9 cellular contexts compared by ENCODE assay signal in the genomic region with DNA sequence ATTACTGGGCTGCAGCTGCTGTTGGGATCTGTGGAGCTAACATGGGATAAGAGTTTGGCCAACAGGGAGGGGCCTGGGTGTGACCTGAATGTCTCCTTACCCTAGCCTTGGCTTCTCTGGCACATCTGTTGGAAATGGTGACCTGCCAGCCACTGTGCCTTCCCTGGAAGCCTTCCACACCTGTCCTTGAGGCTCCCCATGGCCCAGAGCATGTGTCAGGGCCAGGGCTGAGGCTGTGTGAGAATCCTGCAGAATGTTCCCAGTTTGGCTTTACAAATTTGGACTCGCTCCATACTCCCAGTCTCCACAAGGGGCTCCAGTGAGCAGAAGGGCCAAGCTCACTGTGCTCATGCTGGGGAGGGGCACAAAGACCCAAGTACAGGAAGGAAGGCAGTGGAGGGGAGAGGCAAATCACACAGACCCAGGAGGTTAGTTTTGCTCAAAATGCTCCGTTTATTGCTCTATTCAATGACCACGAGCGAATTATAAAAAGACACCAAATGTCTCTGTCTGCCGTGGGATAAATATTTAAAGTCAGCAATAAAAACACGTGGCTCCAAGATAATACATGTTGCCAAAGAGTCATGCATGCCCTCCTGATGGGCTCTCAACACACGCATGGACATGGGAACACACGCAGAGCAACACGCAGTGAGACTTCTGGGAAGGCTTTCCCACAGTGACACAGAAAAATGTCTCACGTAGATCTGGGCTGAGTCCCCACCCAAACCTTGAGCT. TPM values are rescaled to one million over a fixed set of nuclear protein-coding genes. Genes with fewer than 3 reads are reported as not detected.
DNase-seq lines count a peak whose midpoint lies in the region; ATAC-seq, FAIRE-seq and TF ChIP-seq lines count a peak whose summit lies in the region.
"Had no signal": no experiment of that assay in that cellular context is flagged by ENCODE, and none has a peak within 500 bp of the region (broad histone marks: within the 10 kb centered on the region; RNA-seq: fewer than 3 reads in every experiment).

No MANE protein-coding gene starts in this region.

- H3K9me3 Mint-ChIP-seq in CD4-positive, alpha-beta memory T cell, result no peaks in the 10 kb centered on the region
- H3K9me3 Mint-ChIP-seq in activated T-helper 17 cell treated with anti-CD3 and anti-CD28 coated beads, Interleukin-2, amount 50 U/mL, for 72 hours, result no peaks in the 10 kb centered on the region

- no peaks in the 10 kb centered on the region for H3K36me3 ChIP-seq in CD4-positive, alpha-beta memory T cell (ENCODE audit: insufficient read depth, low read length)
- H3K36me3 ChIP-seq in gastroesophageal sphincter, result no peaks in the 10 kb centered on the region
- H3K36me3 ChIP-seq: neutrophil had no signal

- DNase-seq in CD4-positive, alpha-beta memory T cell, result peak; percentile 35 to 50 (median 45)
- DNase-seq in GM19239 (ENCODE audit: insufficient read length, low spot score), result peak; percentile 59
- DNase-seq in NCI-H526 treated with DMSO at 0.1 percent for 48 hours (lab: John Stamatoyannopoulos, UW), result peak; percentile 17
- DNase-seq in retinal pigment epithelial cell (ENCODE audit: low read depth), result no peak
- DNase-seq in occipital lobe (lab: John Stamatoyannopoulos, UW), result no peak
- no peak for DNase-seq in NCI-H2029 treated with DMSO at 0.1 percent for 48 hours (lab: John Stamatoyannopoulos, UW)

- H3K27me3 ChIP-seq in CD4-positive, alpha-beta memory T cell (ENCODE audit: insufficient read depth, low read length), result no peaks in the 10 kb centered on the region
- H3K27me3 ChIP-seq in gastroesophageal sphincter, result no peaks in the 10 kb centered on the region

- peaks cover 4 to 15% (median 11%) of the 10 kb centered on the region in 4 donors for H3K4me1 Mint-ChIP-seq in CD4-positive, alpha-beta memory T cell
- peaks cover 9% of the 10 kb centered on the region for H3K4me1 Mint-ChIP-seq in activated T-helper 17 cell treated with anti-CD3 and anti-CD28 coated beads, Interleukin-2, amount 50 U/mL, for 72 hours

- peak overlapping the region in 1 of 7 donors; percentile 35 for H3K27ac Mint-ChIP-seq in CD4-positive, alpha-beta memory T cell
- peak overlapping the region; percentile 34 for H3K27ac Mint-ChIP-seq in activated T-helper 17 cell treated with anti-CD3 and anti-CD28 coated beads, Interleukin-2, amount 50 U/mL, for 72 hours

- no peak overlapping the region for H3K4me3 Mint-ChIP-seq in CD4-positive, alpha-beta memory T cell
- H3K4me3 Mint-ChIP-seq in activated T-helper 17 cell treated with anti-CD3 and anti-CD28 coated beads, Interleukin-2, amount 50 U/mL, for 72 hours, result no peak overlapping the region

- H3K36me3 Mint-ChIP-seq in CD4-positive, alpha-beta memory T cell, result no peaks in the 10 kb centered on the region
- no peaks in the 10 kb centered on the region for H3K36me3 Mint-ChIP-seq in activated T-helper 17 cell treated with anti-CD3 and anti-CD28 coated beads, Interleukin-2, amount 50 U/mL, for 72 hours (ENCODE audit: low read depth)

- no peaks in the 10 kb centered on the region for H3K27me3 Mint-ChIP-seq in CD4-positive, alpha-beta memory T cell
- no peaks in the 10 kb centered on the region for H3K27me3 Mint-ChIP-seq in activated T-helper 17 cell treated with anti-CD3 and anti-CD28 coated beads, Interleukin-2, amount 50 U/mL, for 72 hours

- intact Hi-C loops in CD4-positive, alpha-beta memory T cell (cut with micrococcal nuclease), result no loop called here

- POLR2A ChIA-PET in CD4-positive, alpha-beta memory T cell (lab: Charles Lee; ENCODE audit: partially characterized antibody), result interaction anchor here (1.1 to 1.3 kb wide), 3 partner anchors 56 to 201 kb away, joined by 3 to 4 read pairs (median 3); a partner anchor contains a TSS

- H3K9me3 ChIP-seq in CD4-positive, alpha-beta memory T cell (ENCODE audit: control insufficient read depth in 1 of 2, low read length in 2 of 2), result no peaks in the 10 kb centered on the region
- no peaks in the 10 kb centered on the region for H3K9me3 ChIP-seq in gastroesophageal sphincter
- H3K9me3 ChIP-seq: neutrophil had no signal

- no peak for TF ChIP-seq EP300 in gastroesophageal sphincter (IDR thresholded peaks at IDR 0.05)

- WGBS in gastroesophageal sphincter (ENCODE audit: low coverage in 1 of 2), 2 donors, result 47 to 58% methylated on average over 7 to 9 of the region's 10 CpGs

- TF ChIP-seq POLR2A in gastroesophageal sphincter (IDR thresholded peaks at IDR 0.05), result no peak

- FAIRE-seq in GM19239 (lab: Jason Lieb, UNC), result peak; percentile 59

- TF ChIP-seq CTCF in gastroesophageal sphincter (IDR thresholded peaks at IDR 0.05) (peak; percentile 38 to 68 (median 62)), retinal pigment epithelial cell (conservative IDR thresholded peaks at IDR 0.05; ENCODE audit: low read depth, low read length) (peak; percentile 92)

- CTCF ChIA-PET in CD4-positive, alpha-beta memory T cell (lab: Charles Lee; ENCODE audit: partially characterized antibody), result interaction anchor here (0.7 to 9.3 kb wide), 27 partner anchors 10 to 612 kb away, joined by 3 to 138 read pairs (median 4); a partner anchor contains a TSS

- ATAC-seq in activated T-helper 17 cell treated with anti-CD3 and anti-CD28 coated beads, Interleukin-2, amount 50 U/mL, for 72 hours (replicated peaks), result peak; percentile 60
- peak; percentile 34 for ATAC-seq in gastroesophageal sphincter

- H3K27ac ChIP-seq in CD4-positive, alpha-beta memory T cell (ENCODE audit: low read depth, low read length), result no peak overlapping the region
- H3K27ac ChIP-seq in gastroesophageal sphincter, result no peak overlapping the region
- H3K27ac ChIP-seq: neutrophil had no signal

- H3K4me1 ChIP-seq in CD4-positive, alpha-beta memory T cell (ENCODE audit: insufficient read depth, low read length), result peaks cover 6% of the 10 kb centered on the region
- no peaks in the 10 kb centered on the region for H3K4me1 ChIP-seq in gastroesophageal sphincter

- no peak overlapping the region for H3K4me3 ChIP-seq in CD4-positive, alpha-beta memory T cell (ENCODE audit: low read length in 2 of 2)
- H3K4me3 ChIP-seq in gastroesophageal sphincter (no peak overlapping the region), retinal pigment epithelial cell (ENCODE audit: low read length) (no peak overlapping the region)

RNA-seq across cellular contexts. Expression of a gene that starts 1.7 kb away (rescaled TPM):
- 1 to 10 TPM; 5.3 to 8.0 TPM for total RNA-seq in CD4-positive, alpha-beta memory T cell
- 1 to 10 TPM; 4.6 to 5.8 TPM for polyA plus RNA-seq in CD4-positive, alpha-beta memory T cell
- 1 to 10 TPM in 1 of 2 donors, not detected in 1; 1.4 TPM for total RNA-seq in activated T-helper 17 cell treated with anti-CD3 and anti-CD28 coated beads, Interleukin-2, amount 50 U/mL, for 72 hours
- total RNA-seq in gastroesophageal sphincter (under 1 TPM in 1 of 4 donors, not detected in 3; 0.13 TPM), occipital lobe (0.16 TPM)

RNA-seq across cellular contexts. Expression of a gene that starts 29.1 kb away (rescaled TPM):
- 1 to 10 TPM; 2.5 to 4.0 TPM for total RNA-seq in CD4-positive, alpha-beta memory T cell
- under 1 TPM; 0.76 to 0.88 TPM for polyA plus RNA-seq in CD4-positive, alpha-beta memory T cell
- under 1 TPM; 0.24 to 0.40 TPM for total RNA-seq in activated T-helper 17 cell treated with anti-CD3 and anti-CD28 coated beads, Interleukin-2, amount 50 U/mL, for 72 hours
- 1 to 10 TPM; 2.6 to 5.5 (median 3.1) TPM for total RNA-seq in gastroesophageal sphincter
- 6.9 TPM for total RNA-seq in occipital lobe

Comparison
In these comparisons a context has a peak if more than half of its experiments do, and no peak if none do; other contexts are left out.
1. DNase-seq: peak in CD4-positive, alpha-beta memory T cell (5 of 5), GM19239 (single experiment) and NCI-H526 treated with DMSO at 0.1 percent for 48 hours (single experiment); none in retinal pigment epithelial cell (single experiment), occipital lobe (single experiment) and NCI-H2029 treated with DMSO at 0.1 percent for 48 hours (single experiment).